ENCODE assay signal across 27 cellular contexts in genomic region chr9:16152276-16153065, GRCh38.
A peak's percentile ranks its signal among the peaks of the same experiment; 100 is the strongest.
DNase-seq lines count a peak whose midpoint lies in the region; ATAC-seq and TF ChIP-seq lines count a peak whose summit lies in the region.
"Had no signal": no experiment of that assay in that cellular context is flagged by ENCODE, and none has a peak within 500 bp of the region (broad histone marks: within the 10 kb centered on the region; RNA-seq: fewer than 3 reads in every experiment).

No MANE protein-coding gene starts in this region.

- H4K91ac ChIP-seq in neuronal stem cell (ENCODE audit: low read depth, low read length, poor library complexity): no peak overlapping the region

- H3K9me3 Mint-ChIP-seq in endodermal cell: no peaks in the 10 kb centered on the region
- no peaks in the 10 kb centered on the region for H3K9me3 Mint-ChIP-seq in activated CD4-positive, alpha-beta T cell treated with anti-CD3 and anti-CD28 coated beads, Interleukin-2, amount 10 ng/mL, durations not matched to agents 7 days and 5 days

- H3K9ac ChIP-seq in endodermal cell (ENCODE audit: extremely low read depth, low read length, poor library complexity, severe bottlenecking) (no peak overlapping the region), neuronal stem cell (ENCODE audit: low read depth, low read length, poor library complexity) (no peak overlapping the region)

- H3K4me3 ChIP-seq in endodermal cell (ENCODE audit: low read length): no peak overlapping the region
- H3K4me3 ChIP-seq in neuronal stem cell (ENCODE audit: low read length in 2 of 2): no peak overlapping the region
- H3K4me3 ChIP-seq: A549, gastroesophageal sphincter, MG63, prostate gland, SK-N-MC had no signal

- 60 to 87% methylated on average over 9 to 12 of the region's 12 CpGs for WGBS in endodermal cell (ENCODE audit: insufficient coverage in 1 of 2, insufficient read length in 1 of 2), 2 experiments
- no CpG with 5 or more reads among the region's 12 CpGs for WGBS in neuronal stem cell (ENCODE audit: extremely low coverage in 2 of 2, insufficient read length in 2 of 2, insufficient replicate concordance in 1 of 2), 2 donors

- no peaks in the 10 kb centered on the region for H3K79me1 ChIP-seq in neuronal stem cell (ENCODE audit: low read depth, low read length)

- H3K36me3 ChIP-seq in endodermal cell (ENCODE audit: control insufficient read depth, insufficient read depth, low read length): no peaks in the 10 kb centered on the region
- no peaks in the 10 kb centered on the region for H3K36me3 ChIP-seq in neuronal stem cell (replicated peaks in 1 of 2; ENCODE audit: control insufficient read depth in 2 of 2, insufficient read depth in 2 of 2, low read length in 2 of 2)
- H3K36me3 ChIP-seq: brain microvascular endothelial cell, gastroesophageal sphincter, MG63, prostate gland had no signal

- H4K8ac ChIP-seq in neuronal stem cell (ENCODE audit: low read depth, low read length): no peak overlapping the region

- no peak overlapping the region for H3K14ac ChIP-seq in neuronal stem cell (ENCODE audit: low read length)

- no peak for TF ChIP-seq CTCF in endodermal cell (conservative IDR thresholded peaks at IDR 0.05)

- H2AK5ac ChIP-seq in neuronal stem cell (ENCODE audit: low read depth, low read length): no peak overlapping the region

- H3K18ac ChIP-seq in neuronal stem cell (ENCODE audit: low read length): peak overlapping the region; percentile 21

- POLR2A ChIA-PET in activated CD4-positive, alpha-beta T cell treated with anti-CD3 and anti-CD28 coated beads, Interleukin-2, amount 10 ng/mL, durations not matched to agents 7 days and 5 days (lab: Charles Lee): no interaction called here

- no peak overlapping the region for H3K27ac Mint-ChIP-seq in endodermal cell
- no peak overlapping the region for H3K27ac Mint-ChIP-seq in activated CD4-positive, alpha-beta T cell treated with anti-CD3 and anti-CD28 coated beads, Interleukin-2, amount 10 ng/mL, durations not matched to agents 7 days and 5 days
- H3K27ac Mint-ChIP-seq: activated CD4-positive, alpha-beta T cell treated with anti-CD3 and anti-CD28 coated beads for 36 hours; activated T-cell treated with anti-CD3 and anti-CD28 coated beads, Interleukin-2, amount 50 U/mL, for 24 hours; B cell; T-helper 17 cell; type B pancreatic cell had no signal

- peak overlapping the region; percentile 54 for H2AFZ ChIP-seq in neuronal stem cell (ENCODE audit: low read length)

- H2BK5ac ChIP-seq in neuronal stem cell (ENCODE audit: low read length): no peak overlapping the region

- H2BK120ac ChIP-seq in neuronal stem cell (ENCODE audit: low read depth, low read length): no peak overlapping the region

- H3K9me3 ChIP-seq in endodermal cell (ENCODE audit: control insufficient read depth, low read length) (no peaks in the 10 kb centered on the region), neuronal stem cell (replicated peaks in 1 of 2; ENCODE audit: control insufficient read depth in 2 of 2, insufficient read depth in 1 of 2, low read depth in 1 of 2, low read length in 2 of 2) (no peaks in the 10 kb centered on the region)
- H3K9me3 ChIP-seq: A549, gastroesophageal sphincter, prostate gland had no signal

- H3K4me2 ChIP-seq in neuronal stem cell (ENCODE audit: insufficient read depth, low read length, poor library complexity, severe bottlenecking): no peak overlapping the region
- H3K4me2 ChIP-seq: A549 had no signal

- H3K36me3 Mint-ChIP-seq in endodermal cell (ENCODE audit: low read depth): no peaks in the 10 kb centered on the region
- no peaks in the 10 kb centered on the region for H3K36me3 Mint-ChIP-seq in activated CD4-positive, alpha-beta T cell treated with anti-CD3 and anti-CD28 coated beads, Interleukin-2, amount 10 ng/mL, durations not matched to agents 7 days and 5 days (ENCODE audit: low read depth)
- H3K36me3 Mint-ChIP-seq: type B pancreatic cell had no signal

- H2BK12ac ChIP-seq in neuronal stem cell (ENCODE audit: low read length): no peak overlapping the region

- peaks cover 30% of the 10 kb centered on the region for H3K27me3 ChIP-seq in endodermal cell (ENCODE audit: control insufficient read depth, insufficient read depth, low read length, poor library complexity, severe bottlenecking)
- no peaks in the 10 kb centered on the region for H3K27me3 ChIP-seq in neuronal stem cell (ENCODE audit: control insufficient read depth in 3 of 3, insufficient read depth in 3 of 3, low read depth in 1 of 3, low read length in 3 of 3)
- H3K27me3 ChIP-seq: brain microvascular endothelial cell, gastroesophageal sphincter, MG63 had no signal

- peaks cover 12% of the 10 kb centered on the region for H3K4me1 Mint-ChIP-seq in endodermal cell
- peaks cover 6% of the 10 kb centered on the region for H3K4me1 Mint-ChIP-seq in activated CD4-positive, alpha-beta T cell treated with anti-CD3 and anti-CD28 coated beads, Interleukin-2, amount 10 ng/mL, durations not matched to agents 7 days and 5 days

- H3K4me1 ChIP-seq in endodermal cell (ENCODE audit: control insufficient read depth, insufficient read depth, low read length) (peaks cover 13% of the 10 kb centered on the region), neuronal stem cell (ENCODE audit: control insufficient read depth in 2 of 2, insufficient read depth in 1 of 2, low read depth in 1 of 2, low read length in 2 of 2) (peaks cover 9 to 25% of the 10 kb centered on the region in 2 donors)
- H3K4me1 ChIP-seq: A549, prostate gland had no signal

- H3K27ac ChIP-seq in endodermal cell (ENCODE audit: low read depth, low read length) (peak overlapping the region; percentile 61), neuronal stem cell (replicated peaks; ENCODE audit: low read length) (no peak overlapping the region)
- H3K27ac ChIP-seq: A549, brain microvascular endothelial cell, prostate gland, SK-N-MC had no signal

- H2BK15ac ChIP-seq in neuronal stem cell (ENCODE audit: low read length): no peak overlapping the region

- ATAC-seq in SK-N-SH treated with all-trans-retinoic acid at 6 μM for 48 hours (no peak), HG03025 (IDR thresholded peaks at IDR 0.05; ENCODE audit: low FRiP score, unreplicated experiment) (no peak), GM18868 (IDR thresholded peaks at IDR 0.05; ENCODE audit: unreplicated experiment) (no peak)
- ATAC-seq: A549; activated CD4-positive, alpha-beta T cell treated with anti-CD3 and anti-CD28 coated beads for 36 hours; gastroesophageal sphincter; left ventricle myocardium superior; T-helper 17 cell had no signal

- H3K4me3 Mint-ChIP-seq in endodermal cell: no peak overlapping the region
- H3K4me3 Mint-ChIP-seq in activated CD4-positive, alpha-beta T cell treated with anti-CD3 and anti-CD28 coated beads, Interleukin-2, amount 10 ng/mL, durations not matched to agents 7 days and 5 days: no peak overlapping the region
- H3K4me3 Mint-ChIP-seq: activated CD4-positive, alpha-beta T cell treated with anti-CD3 and anti-CD28 coated beads for 36 hours; activated T-cell treated with anti-CD3 and anti-CD28 coated beads, Interleukin-2, amount 50 U/mL, for 24 hours; B cell; T-helper 17 cell; type B pancreatic cell had no signal

- H3K23ac ChIP-seq in neuronal stem cell (ENCODE audit: low read depth, low read length, poor library complexity): no peak overlapping the region

- H3K4ac ChIP-seq in neuronal stem cell (ENCODE audit: low read length): no peak overlapping the region

- CTCF ChIA-PET in activated CD4-positive, alpha-beta T cell treated with anti-CD3 and anti-CD28 coated beads, Interleukin-2, amount 10 ng/mL, durations not matched to agents 7 days and 5 days (lab: Charles Lee): interaction anchor here (0.5 kb wide), 1 partner anchor 17 kb away, joined by 3 read pairs; no protein-coding TSS in a partner anchor

- peaks cover 44% of the 10 kb centered on the region for H3K27me3 Mint-ChIP-seq in endodermal cell (ENCODE audit: insufficient read depth)
- H3K27me3 Mint-ChIP-seq in activated CD4-positive, alpha-beta T cell treated with anti-CD3 and anti-CD28 coated beads, Interleukin-2, amount 10 ng/mL, durations not matched to agents 7 days and 5 days: peaks cover 6% of the 10 kb centered on the region

- DNase-seq in DMS79 (lab: John Stamatoyannopoulos, UW) (peak; percentile 47), NCI-H446 treated with DMSO at 0.1 percent for 48 hours (lab: John Stamatoyannopoulos, UW) (peak; percentile 35), endodermal cell (no peak), neuronal stem cell (ENCODE audit: low spot score) (no peak)
- no peak for DNase-seq in activated CD4-positive, alpha-beta T cell treated with anti-CD3 and anti-CD28 coated beads, Interleukin-2, amount 10 ng/mL, durations not matched to agents 7 days and 5 days
- DNase-seq: activated CD4-positive, alpha-beta T cell treated with anti-CD3 and anti-CD28 coated beads for 36 hours; activated gamma-delta T cell treated with Interleukin-2 at 50 U/mL for 16 hours; activated T-cell treated with anti-CD3 and anti-CD28 coated beads, Interleukin-2, amount 50 U/mL, for 24 hours; brain microvascular endothelial cell; DMS53; GF-D8; hypothalamus; KBM-7; left ventricle myocardium superior; MG63; NK-92 treated with Interleukin-12 subunit alpha and Interleukin-12 subunit beta, amount 100 ng/mL, for 24 hours; stimulated activated CD8-positive, alpha-beta memory T cell treated with anti-CD3 and anti-CD28 coated beads, Interleukin-4, amount 100 ng/mL, for 48 hours; T-helper 17 cell had no signal

TF ChIP-seq in SK-N-SH treated with all-trans-retinoic acid at 6 μM for 48 hours, 23 proteins besides CTCF, POLR2A, EP300 and RAD21 (continues in another document):
- no peak for TF ChIP-seq ISL1 (CRISPR knock-in tag; IDR thresholded peaks at IDR 0.05)
- TF ChIP-seq BACH2 (CRISPR knock-in tag; IDR thresholded peaks at IDR 0.05; ENCODE audit: borderline replicate concordance): no peak

Comparison
In these comparisons a context has a peak if more than half of its experiments do, and no peak if none do; other contexts are left out.
1. DNase-seq: peak in DMS79 (single experiment) and NCI-H446 treated with DMSO at 0.1 percent for 48 hours (single experiment); none in endodermal cell (single experiment), neuronal stem cell (single experiment) and activated CD4-positive, alpha-beta T cell treated with anti-CD3 and anti-CD28 coated beads, Interleukin-2, amount 10 ng/mL, durations not matched to agents 7 days and 5 days (single experiment).